24 cellular contexts compared by ENCODE assay signal in the genomic region with DNA sequence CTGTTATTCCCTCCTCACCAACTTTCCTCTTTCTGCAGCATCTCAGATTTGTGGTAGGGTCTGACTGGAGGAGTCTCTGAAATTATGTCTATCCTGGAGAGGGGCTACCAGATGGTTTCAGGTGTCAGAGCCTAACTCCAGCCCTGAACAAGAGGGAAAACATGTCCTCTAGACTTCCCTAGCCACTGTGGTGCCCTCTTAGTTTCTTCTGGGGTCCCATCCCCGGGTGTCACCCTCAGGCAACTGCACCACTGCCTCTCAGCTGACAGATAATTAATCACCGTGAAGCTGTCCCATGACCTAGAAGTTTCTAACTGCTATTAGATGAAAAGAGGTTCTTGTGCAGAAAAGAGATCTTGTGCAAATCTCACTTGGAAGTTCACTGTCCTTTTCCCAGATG.
DNase-seq lines count a peak whose midpoint lies in the region; TF ChIP-seq lines count a peak whose summit lies in the region.
"Had no signal": no experiment of that assay in that cellular context is flagged by ENCODE, and none has a peak within 500 bp of the region (broad histone marks: within the 10 kb centered on the region; RNA-seq: fewer than 3 reads in every experiment).

No MANE protein-coding gene starts in this region.

- peak overlapping the region; percentile 6 for H2AK5ac ChIP-seq in mesendoderm (ENCODE audit: low read length)

- H3K56ac ChIP-seq in mesendoderm (ENCODE audit: low read length) = no peak overlapping the region

- H3K9ac ChIP-seq in mesendoderm (ENCODE audit: low read length) = no peak overlapping the region
- H3K9ac ChIP-seq: BLaER1 treated with 17β-estradiol and CSF1 and Interleukin-3, amounts not matched to agents 10 nM and 100 nM had no signal

- no peak overlapping the region for H3K18ac ChIP-seq in mesendoderm (ENCODE audit: low read length)

- TF ChIP-seq CTCF in prostate gland (IDR thresholded peaks at IDR 0.05) (no peak), right atrium auricular region (IDR thresholded peaks at IDR 0.05) (no peak)

- H3K9me3 Mint-ChIP-seq in activated CD4-positive, alpha-beta T cell treated with anti-CD3 and anti-CD28 coated beads, Interleukin-2, amount 10 ng/mL, durations not matched to agents 24 days and 14 days = no peaks in the 10 kb centered on the region
- H3K9me3 Mint-ChIP-seq: CD4-positive, alpha-beta T cell; CD8-positive, alpha-beta T cell had no signal

- H3K27me3 ChIP-seq in mesendoderm (ENCODE audit: insufficient read depth, low read length, poor library complexity) (no peaks in the 10 kb centered on the region), prostate gland (replicated peaks; ENCODE audit: insufficient read depth) (no peaks in the 10 kb centered on the region), right atrium auricular region (no peaks in the 10 kb centered on the region)
- H3K27me3 ChIP-seq: BLaER1 treated with 17β-estradiol and CSF1 and Interleukin-3, amounts not matched to agents 10 nM and 100 nM had no signal

- TF ChIP-seq POLR2A in prostate gland (IDR thresholded peaks at IDR 0.05) = no peak

- no peaks in the 10 kb centered on the region for H3K27me3 Mint-ChIP-seq in activated CD4-positive, alpha-beta T cell treated with anti-CD3 and anti-CD28 coated beads, Interleukin-2, amount 10 ng/mL, durations not matched to agents 24 days and 14 days
- H3K27me3 Mint-ChIP-seq: B cell had no signal

- no peak overlapping the region for H2BK120ac ChIP-seq in mesendoderm (ENCODE audit: low read depth, low read length)

- peak; percentile 28 for DNase-seq in activated CD4-positive, alpha-beta T cell treated with anti-CD3 and anti-CD28 coated beads, Interleukin-2, amount 10 ng/mL, durations not matched to agents 24 days and 14 days
- no peak for DNase-seq in activated CD4-positive, alpha-beta T cell treated with anti-CD3 and anti-CD28 coated beads, Interleukin-2, amount 50 U/mL, for 1 hour
- no peak for DNase-seq in mesendoderm
- DNase-seq in prostate gland (ENCODE audit: low spot score) = peak; percentile 1
- no peak for DNase-seq in right atrium auricular region (ENCODE audit: low spot score)
- no peak for DNase-seq in posterior cingulate gyrus
- DNase-seq in nucleus accumbens (lab: John Stamatoyannopoulos, UW) = no peak
- DNase-seq: AML-193; Caco-2; Calu3; CD4-positive, alpha-beta T cell; CD8-positive, alpha-beta T cell; DMS 273 treated with DMSO at 0.1 percent for 48 hours; DMS153; DMS53; DMS79; DND-41; EL had no signal

- no peak overlapping the region for H3K27ac Mint-ChIP-seq in activated CD4-positive, alpha-beta T cell treated with anti-CD3 and anti-CD28 coated beads, Interleukin-2, amount 10 ng/mL, durations not matched to agents 24 days and 14 days
- H3K27ac Mint-ChIP-seq: B cell; CD4-positive, alpha-beta T cell; CD8-positive, alpha-beta T cell had no signal

- H3K9me3 ChIP-seq in prostate gland (no peaks in the 10 kb centered on the region), right atrium auricular region (no peaks in the 10 kb centered on the region)
- H3K9me3 ChIP-seq: A549; BLaER1 treated with 17β-estradiol and CSF1 and Interleukin-3, amounts not matched to agents 10 nM and 100 nM; Caco-2 had no signal

- H3K27ac ChIP-seq in mesendoderm (ENCODE audit: low read depth, low read length) = no peak overlapping the region
- H3K27ac ChIP-seq in prostate gland = no peak overlapping the region
- no peak overlapping the region for H3K27ac ChIP-seq in right atrium auricular region
- H3K27ac ChIP-seq: 22Rv1; A549; BLaER1 treated with 17β-estradiol and CSF1 and Interleukin-3, amounts not matched to agents 10 nM and 100 nM; C4-2B had no signal

- no peaks in the 10 kb centered on the region for H3K79me2 ChIP-seq in mesendoderm (ENCODE audit: control insufficient read depth, insufficient read depth, low read length)

- intact Hi-C loops in activated CD4-positive, alpha-beta T cell treated with anti-CD3 and anti-CD28 coated beads, Interleukin-2, amount 10 ng/mL, durations not matched to agents 24 days and 14 days (cut with micrococcal nuclease) = no loop called here
- intact Hi-C loops in prostate gland (cut with DNase I) (no loop called here), posterior cingulate gyrus (cut with DNase I) (no loop called here)

- no peak overlapping the region for H3K23ac ChIP-seq in mesendoderm (ENCODE audit: low read length)

- H3K4me2 ChIP-seq in mesendoderm (ENCODE audit: low read length) = no peak overlapping the region
- H3K4me2 ChIP-seq: A549 had no signal

- no peak overlapping the region for H3K4ac ChIP-seq in mesendoderm (ENCODE audit: low read depth, low read length)

- no peak overlapping the region for H2BK15ac ChIP-seq in mesendoderm (replicated peaks; ENCODE audit: low read depth)

- H3K4me3 ChIP-seq in mesendoderm (ENCODE audit: low read length) (no peak overlapping the region), prostate gland (no peak overlapping the region), right atrium auricular region (no peak overlapping the region)
- H3K4me3 ChIP-seq: A549; BLaER1 treated with 17β-estradiol and CSF1 and Interleukin-3, amounts not matched to agents 10 nM and 100 nM; GM12878 had no signal

- H4K8ac ChIP-seq in mesendoderm (ENCODE audit: low read depth, low read length) = no peak overlapping the region

- no peak overlapping the region for H3K4me3 Mint-ChIP-seq in activated CD4-positive, alpha-beta T cell treated with anti-CD3 and anti-CD28 coated beads, Interleukin-2, amount 10 ng/mL, durations not matched to agents 24 days and 14 days
- H3K4me3 Mint-ChIP-seq: B cell; CD4-positive, alpha-beta T cell; CD8-positive, alpha-beta T cell had no signal

- no peaks in the 10 kb centered on the region for H3K4me1 Mint-ChIP-seq in activated CD4-positive, alpha-beta T cell treated with anti-CD3 and anti-CD28 coated beads, Interleukin-2, amount 10 ng/mL, durations not matched to agents 24 days and 14 days
- H3K4me1 Mint-ChIP-seq: B cell had no signal

- H4K5ac ChIP-seq in mesendoderm (ENCODE audit: low read length) = no peak overlapping the region

- peaks cover 7% of the 10 kb centered on the region for H3K4me1 ChIP-seq in mesendoderm (ENCODE audit: control insufficient read depth, low read depth, low read length)
- no peaks in the 10 kb centered on the region for H3K4me1 ChIP-seq in prostate gland (replicated peaks)
- no peaks in the 10 kb centered on the region for H3K4me1 ChIP-seq in right atrium auricular region
- H3K4me1 ChIP-seq: A549, Caco-2 had no signal

- no peaks in the 10 kb centered on the region for H3K36me3 ChIP-seq in mesendoderm (ENCODE audit: control insufficient read depth, insufficient read depth, low read length)
- no peaks in the 10 kb centered on the region for H3K36me3 ChIP-seq in prostate gland
- no peaks in the 10 kb centered on the region for H3K36me3 ChIP-seq in right atrium auricular region
- H3K36me3 ChIP-seq: BLaER1 treated with 17β-estradiol and CSF1 and Interleukin-3, amounts not matched to agents 10 nM and 100 nM had no signal

- no CpG with 5 or more reads among the region's 2 CpGs for WGBS in mesendoderm (ENCODE audit: extremely low coverage, insufficient coverage, low lambda C conversion rate)
- 80% methylated on average over 2 of the region's 2 CpGs for WGBS in prostate gland

- H3K36me3 Mint-ChIP-seq in activated CD4-positive, alpha-beta T cell treated with anti-CD3 and anti-CD28 coated beads, Interleukin-2, amount 10 ng/mL, durations not matched to agents 24 days and 14 days (ENCODE audit: low read depth) = no peaks in the 10 kb centered on the region
- H3K36me3 Mint-ChIP-seq: CD8-positive, alpha-beta T cell had no signal

- H3K79me1 ChIP-seq in mesendoderm (ENCODE audit: low read length) = no peaks in the 10 kb centered on the region

- H2BK5ac ChIP-seq in mesendoderm (ENCODE audit: low read length) = no peak overlapping the region

Comparison
In these comparisons a context has a peak if more than half of its experiments do, and no peak if none do; other contexts are left out.
1. DNase-seq: peak in activated CD4-positive, alpha-beta T cell treated with anti-CD3 and anti-CD28 coated beads, Interleukin-2, amount 10 ng/mL, durations not matched to agents 24 days and 14 days (single experiment) and prostate gland (single experiment); none in activated CD4-positive, alpha-beta T cell treated with anti-CD3 and anti-CD28 coated beads, Interleukin-2, amount 50 U/mL, for 1 hour (single experiment), mesendoderm (single experiment), right atrium auricular region (single experiment), posterior cingulate gyrus (0 of 10) and nucleus accumbens (0 of 56).